Comparison of ENCODE assay signal across 1 cellular context in genomic region chr7:143258830-143259229, GRCh38.
TF ChIP-seq lines count a peak whose summit lies in the region.

No MANE protein-coding gene starts in this region.

TF ChIP-seq in WTC11, 78 proteins besides CTCF, POLR2A, EP300 and RAD21 (continued from another document):
- no peak for TF ChIP-seq MLX (CRISPR knock-in tag; IDR thresholded peaks at IDR 0.05)
- TF ChIP-seq CDX4 (CRISPR knock-in tag; IDR thresholded peaks at IDR 0.05; ENCODE audit: borderline replicate concordance), result no peak
- TF ChIP-seq SMAD3 (CRISPR knock-in tag; IDR thresholded peaks at IDR 0.05; ENCODE audit: borderline replicate concordance), result no peak
- no peak for TF ChIP-seq AFF4 (CRISPR knock-in tag; IDR thresholded peaks at IDR 0.05; ENCODE audit: borderline replicate concordance)
- no peak for TF ChIP-seq ZNF263 (CRISPR knock-in tag; IDR thresholded peaks at IDR 0.05; ENCODE audit: low read depth)
- TF ChIP-seq ATF1 (CRISPR knock-in tag; IDR thresholded peaks at IDR 0.05), result no peak
- no peak for TF ChIP-seq USF1 (CRISPR knock-in tag; IDR thresholded peaks at IDR 0.05)
TF ChIP-seq in WTC11: peak in this region for 0.
